In genomic region chr14:58297762-58298476, GRCh38 we compare ENCODE assay signal across 7 cellular contexts.
DNase-seq lines count a peak whose midpoint lies in the region; ATAC-seq lines count a peak whose summit lies in the region.

No MANE protein-coding gene starts in this region.

- DNase-seq in NCI-H187 treated with DMSO at 0.1 percent for 48 hours (lab: John Stamatoyannopoulos, UW) (peak; percentile 100), T-helper 22 cell (ENCODE audit: low read depth) (peak; percentile 99), astrocyte of the hippocampus (ENCODE audit: low read depth, low spot score) (peak; percentile 100), hippocampal formation (lab: John Stamatoyannopoulos, UW) (peak; percentile 98 to 100), retina (peak; percentile 99)

- ATAC-seq in GM18502 (IDR thresholded peaks at IDR 0.05; ENCODE audit: poor library complexity, unreplicated experiment) (peak; percentile 85), HG02943 (IDR thresholded peaks at IDR 0.05; ENCODE audit: low read depth, unreplicated experiment) (peak; percentile 84)

Comparison
In these comparisons a context has a peak if more than half of its experiments do, and no peak if none do; other contexts are left out.
1. Peak in every context shown above with its lines: DNase-seq and ATAC-seq.